1 cellular context compared by ENCODE assay signal in the genomic region with DNA sequence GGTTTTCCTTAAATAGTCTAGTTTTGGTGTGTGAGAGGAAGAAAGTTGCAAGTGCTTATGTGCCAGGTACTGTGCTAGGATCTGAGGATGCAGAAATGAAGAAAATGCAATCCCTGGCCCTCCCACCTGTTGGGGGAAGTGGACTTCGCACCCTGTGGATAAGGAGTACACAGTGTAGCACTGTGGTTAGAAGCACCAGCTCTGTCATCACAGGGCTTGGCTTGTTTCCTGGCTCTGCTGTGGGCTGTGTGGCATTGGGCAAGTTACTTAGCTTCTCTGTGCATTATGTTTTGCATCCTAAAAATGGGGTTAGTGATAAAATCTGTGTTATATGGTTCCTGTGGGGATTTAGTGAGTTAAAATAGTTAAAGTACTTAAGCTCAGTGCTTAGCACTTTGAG.
TF ChIP-seq lines count a peak whose summit lies in the region.

No MANE protein-coding gene starts in this region.

TF ChIP-seq in WTC11, 78 proteins besides CTCF, POLR2A, EP300 and RAD21 (continued from another document):
- TF ChIP-seq SMAD3 (CRISPR knock-in tag; IDR thresholded peaks at IDR 0.05; ENCODE audit: borderline replicate concordance) (no peak), ZBTB43 (CRISPR knock-in tag; IDR thresholded peaks at IDR 0.05) (no peak), ATF6 (CRISPR knock-in tag; IDR thresholded peaks at IDR 0.05) (no peak), RORB (CRISPR knock-in tag; IDR thresholded peaks at IDR 0.05) (no peak), SOX15 (CRISPR knock-in tag; IDR thresholded peaks at IDR 0.05) (no peak), NFATC4 (CRISPR knock-in tag; IDR thresholded peaks at IDR 0.05) (no peak)
- TF ChIP-seq, protein P1, sequence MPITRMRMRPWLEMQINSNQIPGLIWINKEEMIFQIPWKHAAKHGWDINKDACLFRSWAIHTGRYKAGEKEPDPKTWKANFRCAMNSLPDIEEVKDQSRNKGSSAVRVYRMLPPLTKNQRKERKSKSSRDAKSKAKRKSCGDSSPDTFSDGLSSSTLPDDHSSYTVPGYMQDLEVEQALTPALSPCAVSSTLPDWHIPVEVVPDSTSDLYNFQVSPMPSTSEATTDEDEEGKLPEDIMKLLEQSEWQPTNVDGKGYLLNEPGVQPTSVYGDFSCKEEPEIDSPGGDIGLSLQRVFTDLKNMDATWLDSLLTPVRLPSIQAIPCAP (CRISPR knock-in tag; IDR thresholded peaks at IDR 0.05), result no peak
TF ChIP-seq in WTC11: peak in this region for 0.
